In genomic region chr6:13624871-13625288, GRCh38 we compare ENCODE assay signal across 8 cellular contexts. TPM values are rescaled to one million over a fixed set of nuclear protein-coding genes. Genes with fewer than 3 reads are reported as not detected.
DNase-seq lines count a peak whose midpoint lies in the region; ATAC-seq and TF ChIP-seq lines count a peak whose summit lies in the region.

No MANE protein-coding gene starts in this region.

- peaks cover 80% of the 10 kb centered on the region for H3K36me3 Mint-ChIP-seq in activated B cell treated with CpG ODN at 0.5 μM for 24 hours (ENCODE audit: low read depth)
- no peaks in the 10 kb centered on the region for H3K36me3 Mint-ChIP-seq in glutamatergic neuron (ENCODE audit: unreplicated experiment)

- peak overlapping the region; percentile 51 for H3K27ac Mint-ChIP-seq in activated B cell treated with CpG ODN at 0.5 μM for 24 hours
- peak overlapping the region; percentile 31 for H3K27ac Mint-ChIP-seq in glutamatergic neuron (ENCODE audit: unreplicated experiment)

- ATAC-seq in activated B cell treated with CpG ODN at 0.5 μM for 24 hours (ENCODE audit: low read depth): peak; percentile 71
- ATAC-seq in sciatic nerve: no peak
- no peak for ATAC-seq in HG02840 (IDR thresholded peaks at IDR 0.05; ENCODE audit: low FRiP score, unreplicated experiment)
- no peak for ATAC-seq in GM18498 (IDR thresholded peaks at IDR 0.05; ENCODE audit: unreplicated experiment)

- no peaks in the 10 kb centered on the region for H3K27me3 Mint-ChIP-seq in activated B cell treated with CpG ODN at 0.5 μM for 24 hours
- no peaks in the 10 kb centered on the region for H3K27me3 Mint-ChIP-seq in glutamatergic neuron (ENCODE audit: unreplicated experiment)

- DNase-seq in ACHN (peak; percentile 47), G401 (ENCODE audit: low spot score) (peak; percentile 51), MV-4-11 (lab: John Stamatoyannopoulos, UW) (peak; percentile 39), activated B cell treated with CpG ODN at 0.5 μM for 24 hours (no peak), glutamatergic neuron (no peak), sciatic nerve (ENCODE audit: low spot score) (no peak)

- intact Hi-C loops in activated B cell treated with CpG ODN at 0.5 μM for 24 hours (cut with micrococcal nuclease) (loop anchor here (2.0 kb wide), 2 partner anchors 242 to 288 kb away; no protein-coding TSS in a partner anchor), sciatic nerve (cut with DNase I) (no loop called here)

- POLR2A ChIA-PET in activated B cell treated with CpG ODN at 0.5 μM for 24 hours (lab: Charles Lee): interaction anchor here (1.1 to 1.9 kb wide), 2 partner anchors 9 to 50 kb away, joined by 6 to 12 read pairs; partner anchors contain the start of genes NOL7 and SIRT5

- H3K4me3 Mint-ChIP-seq in activated B cell treated with CpG ODN at 0.5 μM for 24 hours: no peak overlapping the region
- H3K4me3 Mint-ChIP-seq in glutamatergic neuron (ENCODE audit: unreplicated experiment): no peak overlapping the region

- CTCF ChIA-PET in activated B cell treated with CpG ODN at 0.5 μM for 24 hours (lab: Charles Lee): interaction anchor here (0.6 to 2.0 kb wide), 7 partner anchors 9 to 718 kb away, joined by 3 to 14 read pairs (median 4); partner anchors contain the start of genes NOL7 and SIRT5

- H3K4me1 Mint-ChIP-seq in activated B cell treated with CpG ODN at 0.5 μM for 24 hours (peaks cover 5% of the 10 kb centered on the region), glutamatergic neuron (ENCODE audit: low read depth, unreplicated experiment) (no peaks in the 10 kb centered on the region)

- in situ Hi-C loops in ACHN (cut with HindIII; ENCODE audit: low pct_ligation_motif_present, low pct_unique_long_range_greater_than_20kb, low sequenced_read_pairs): no loop called here
- in situ Hi-C loops in G401 (cut with HindIII; ENCODE audit: low sequenced_read_pairs): no loop called here

- TF ChIP-seq CTCF in activated B cell treated with CpG ODN at 0.5 μM for 24 hours (IDR thresholded peaks at IDR 0.05): no peak
- peak; percentile 62 for TF ChIP-seq CTCF in glutamatergic neuron (IDR thresholded peaks at IDR 0.05; ENCODE audit: partially characterized antibody, unreplicated experiment)

- H3K9me3 Mint-ChIP-seq in activated B cell treated with CpG ODN at 0.5 μM for 24 hours: no peaks in the 10 kb centered on the region
- H3K9me3 Mint-ChIP-seq in glutamatergic neuron (ENCODE audit: unreplicated experiment): no peaks in the 10 kb centered on the region

RNA-seq across cellular contexts. Expression of gene NOL7, which starts 9.7 kb away (rescaled TPM):
- 114 and 117 TPM in 2 replicates for total RNA-seq in G401 (2014; rRNA removed; shearing (Covaris generic))
- 67.5 and 74.4 TPM in 2 replicates for total RNA-seq in activated B cell treated with CpG ODN at 0.5 μM for 24 hours
- total RNA-seq in glutamatergic neuron (ENCODE audit: unreplicated experiment): 28.0 TPM
- 59.2 TPM for total RNA-seq in sciatic nerve

RNA-seq across cellular contexts. Expression of gene SIRT5, which starts 50.5 kb away (rescaled TPM):
- total RNA-seq in G401 (2014; rRNA removed; shearing (Covaris generic)): 9.7 and 13.9 TPM in 2 replicates
- 9.7 and 12.4 TPM in 2 replicates for total RNA-seq in activated B cell treated with CpG ODN at 0.5 μM for 24 hours
- 4.9 TPM for total RNA-seq in glutamatergic neuron (ENCODE audit: unreplicated experiment)
- 15.9 TPM for total RNA-seq in sciatic nerve

Comparison
In these comparisons a context has a peak if more than half of its experiments do, and no peak if none do; other contexts are left out.
1. DNase-seq: peak in ACHN (single experiment), G401 (single experiment) and MV-4-11 (single experiment); none in activated B cell treated with CpG ODN at 0.5 μM for 24 hours (single experiment), glutamatergic neuron (single experiment) and sciatic nerve (single experiment).